ENCODE assay signal across 11 cellular contexts in genomic region chr1:86430376-86430775, GRCh38. TPM values are rescaled to one million over a fixed set of nuclear protein-coding genes. Genes with fewer than 3 reads are reported as not detected.
DNase-seq lines count a peak whose midpoint lies in the region; ATAC-seq, FAIRE-seq and TF ChIP-seq lines count a peak whose summit lies in the region.
"Had no signal": no experiment of that assay in that cellular context is flagged by ENCODE, and none has a peak within 500 bp of the region (broad histone marks: within the 10 kb centered on the region; RNA-seq: fewer than 3 reads in every experiment).

No MANE protein-coding gene starts in this region.

- H3K27ac ChIP-seq in GM23338 (ENCODE audit: low read depth), result no peak overlapping the region
- H3K27ac ChIP-seq in keratinocyte (ENCODE audit: control insufficient read depth, insufficient read depth, low read length), result peak overlapping the region; percentile 91
- H3K27ac ChIP-seq in subcutaneous abdominal adipose tissue (ENCODE audit: low read depth, low read length), result peak overlapping the region; percentile 80

- H3K27me3 ChIP-seq in GM23338 (ENCODE audit: insufficient read depth), result no peaks in the 10 kb centered on the region
- H3K27me3 ChIP-seq in keratinocyte (ENCODE audit: control insufficient read depth, extremely low read depth, insufficient read depth, low read length), result no peaks in the 10 kb centered on the region
- H3K27me3 ChIP-seq in subcutaneous abdominal adipose tissue (ENCODE audit: control insufficient read depth in 5 of 5, insufficient read depth in 4 of 5, low read length in 5 of 5), result no peaks in the 10 kb centered on the region
- H3K27me3 ChIP-seq: body of pancreas had no signal

- H4K20me1 ChIP-seq in GM23338 (replicated peaks; ENCODE audit: insufficient read depth) (no peaks in the 10 kb centered on the region), keratinocyte (ENCODE audit: control insufficient read depth, extremely low read depth, insufficient read depth, low read length) (no peaks in the 10 kb centered on the region)

- H3K36me3 Mint-ChIP-seq in GM23338 (ENCODE audit: low read depth), result no peaks in the 10 kb centered on the region
- H3K36me3 Mint-ChIP-seq in activated T-helper 17 cell treated with anti-CD3 and anti-CD28 coated beads, Interleukin-2, amount 50 U/mL, for 72 hours (ENCODE audit: low read depth), result no peaks in the 10 kb centered on the region

- H3K36me3 ChIP-seq in GM23338 (ENCODE audit: insufficient read depth) (no peaks in the 10 kb centered on the region), keratinocyte (ENCODE audit: control insufficient read depth in 2 of 2, extremely low read depth in 1 of 2, insufficient read depth in 2 of 2, low read length in 2 of 2) (peaks cover 11 to 39% of the 10 kb centered on the region in 2 experiments), subcutaneous abdominal adipose tissue (ENCODE audit: control insufficient read depth in 5 of 5, insufficient read depth in 5 of 5, low read length in 5 of 5) (no peaks in the 10 kb centered on the region)
- H3K36me3 ChIP-seq: HAP-1 had no signal

- H3K9ac ChIP-seq in keratinocyte (ENCODE audit: control insufficient read depth, extremely low read depth, insufficient read depth, low read length), result peak overlapping the region; percentile 57
- peak overlapping the region in 2 of 5 donors; percentile 30 to 49 for H3K9ac ChIP-seq in subcutaneous abdominal adipose tissue (ENCODE audit: low read length in 5 of 5)

- no peaks in the 10 kb centered on the region for H3K9me3 Mint-ChIP-seq in GM23338
- H3K9me3 Mint-ChIP-seq in activated T-helper 17 cell treated with anti-CD3 and anti-CD28 coated beads, Interleukin-2, amount 50 U/mL, for 72 hours, result no peaks in the 10 kb centered on the region
- H3K9me3 Mint-ChIP-seq: nephron had no signal

- no peak overlapping the region for H3K4me2 ChIP-seq in GM23338
- peak overlapping the region; percentile 88 for H3K4me2 ChIP-seq in keratinocyte (ENCODE audit: control insufficient read depth, extremely low read depth, insufficient read depth, low read depth, low read length)

- no peaks in the 10 kb centered on the region for H3K9me1 ChIP-seq in keratinocyte (ENCODE audit: control insufficient read depth, extremely low read depth, insufficient read depth, low read length)

- H3K4me1 Mint-ChIP-seq in GM23338, result no peaks in the 10 kb centered on the region
- no peaks in the 10 kb centered on the region for H3K4me1 Mint-ChIP-seq in activated T-helper 17 cell treated with anti-CD3 and anti-CD28 coated beads, Interleukin-2, amount 50 U/mL, for 72 hours
- H3K4me1 Mint-ChIP-seq: nephron had no signal

- no peaks in the 10 kb centered on the region for H3K9me2 ChIP-seq in GM23338 (ENCODE audit: insufficient read depth)

- H3K4me1 ChIP-seq in GM23338 (ENCODE audit: insufficient read depth), result no peaks in the 10 kb centered on the region
- peaks cover 48% of the 10 kb centered on the region for H3K4me1 ChIP-seq in keratinocyte (ENCODE audit: control insufficient read depth, extremely low read depth, insufficient read depth, low read length)
- H3K4me1 ChIP-seq in subcutaneous abdominal adipose tissue (ENCODE audit: control insufficient read depth in 5 of 5, insufficient read depth in 5 of 5, low read length in 5 of 5), result peaks cover 0 to 15% (median 11%) of the 10 kb centered on the region in 5 donors
- H3K4me1 ChIP-seq: body of pancreas had no signal

- H3F3A ChIP-seq in GM23338 (replicated peaks; ENCODE audit: low read depth), result no peaks in the 10 kb centered on the region

- H3K27me3 Mint-ChIP-seq in GM23338 (ENCODE audit: insufficient read depth, low read depth, poor library complexity), result no peaks in the 10 kb centered on the region
- peaks cover 3% of the 10 kb centered on the region for H3K27me3 Mint-ChIP-seq in activated T-helper 17 cell treated with anti-CD3 and anti-CD28 coated beads, Interleukin-2, amount 50 U/mL, for 72 hours

- no peak overlapping the region for H3K27ac Mint-ChIP-seq in GM23338
- no peak overlapping the region for H3K27ac Mint-ChIP-seq in activated T-helper 17 cell treated with anti-CD3 and anti-CD28 coated beads, Interleukin-2, amount 50 U/mL, for 72 hours
- H3K27ac Mint-ChIP-seq: nephron had no signal

- FAIRE-seq in keratinocyte (lab: Jason Lieb, UNC), result no peak

- ATAC-seq in GM23338, result no peak
- ATAC-seq in activated T-helper 17 cell treated with anti-CD3 and anti-CD28 coated beads, Interleukin-2, amount 50 U/mL, for 72 hours (replicated peaks), result peak; percentile 11
- ATAC-seq in omental fat pad (ENCODE audit: low FRiP score), result no peak
- ATAC-seq in GM21423 (IDR thresholded peaks at IDR 0.05; ENCODE audit: unreplicated experiment), result no peak
- ATAC-seq in GM19035 (IDR thresholded peaks at IDR 0.05; ENCODE audit: unreplicated experiment), result no peak

- no peak for TF ChIP-seq CTCF in GM23338 (conservative IDR thresholded peaks at IDR 0.05; ENCODE audit: low read depth in 2 of 2)
- no peak for TF ChIP-seq CTCF in keratinocyte (optimal IDR thresholded peaks at IDR 0.05 in 1 of 3, IDR thresholded peaks at IDR 0.05 in 1 of 3, conservative IDR thresholded peaks at IDR 0.05 in 1 of 3; ENCODE audit: extremely low read depth in 1 of 3, insufficient read depth in 2 of 3, low read length in 3 of 3)
- no peak for TF ChIP-seq CTCF in omental fat pad (IDR thresholded peaks at IDR 0.05)

- dilution Hi-C loops in keratinocyte (cut with MboI; ENCODE audit: extremely low pct_ligation_motif_present, low sequenced_read_pairs), result no loop called here

- H3K9me3 ChIP-seq in keratinocyte (ENCODE audit: control insufficient read depth, low read depth, low read length) (no peaks in the 10 kb centered on the region), subcutaneous abdominal adipose tissue (ENCODE audit: control insufficient read depth in 5 of 5, low read length in 5 of 5) (no peaks in the 10 kb centered on the region)
- H3K9me3 ChIP-seq: body of pancreas, HAP-1 had no signal

- peak overlapping the region; percentile 3; the same call in 1 of the 2 replicates for H2AFZ ChIP-seq in GM23338
- H2AFZ ChIP-seq in keratinocyte (ENCODE audit: control insufficient read depth, low read length), result peak overlapping the region; percentile 66

- no peak for DNase-seq in GM23338 (ENCODE audit: low spot score)
- DNase-seq in keratinocyte (ENCODE audit: low read depth, low spot score), result no peak
- no peak for DNase-seq in omental fat pad (ENCODE audit: low spot score)
- DNase-seq: NCI-H1930 had no signal

- no peak overlapping the region for H3K4me3 ChIP-seq in GM23338
- H3K4me3 ChIP-seq in keratinocyte (ENCODE audit: control insufficient read depth in 2 of 3, extremely low read depth in 1 of 3, insufficient read depth in 2 of 3, low read depth in 1 of 3, low read length in 3 of 3), result peak overlapping the region in 2 of 3 experiments; percentile 47 to 57
- no peak overlapping the region for H3K4me3 ChIP-seq in subcutaneous abdominal adipose tissue (ENCODE audit: low read depth in 1 of 5, low read length in 5 of 5)
- H3K4me3 ChIP-seq: body of pancreas, HAP-1 had no signal

- no peak overlapping the region for H3K4me3 Mint-ChIP-seq in GM23338
- no peak overlapping the region for H3K4me3 Mint-ChIP-seq in activated T-helper 17 cell treated with anti-CD3 and anti-CD28 coated beads, Interleukin-2, amount 50 U/mL, for 72 hours
- H3K4me3 Mint-ChIP-seq: nephron had no signal

- H3K79me2 ChIP-seq in GM23338 (replicated peaks; ENCODE audit: insufficient read depth) (no peaks in the 10 kb centered on the region), keratinocyte (ENCODE audit: control insufficient read depth, insufficient read depth, low read length) (peaks cover 22% of the 10 kb centered on the region)

RNA-seq across cellular contexts. Expression of gene CLCA2, which starts 6.4 kb away (rescaled TPM):
- not detected in 2 replicates for total RNA-seq in GM23338 (2014; rRNA removed; shearing (Covaris generic))
- not detected in 2 replicates for polyA plus RNA-seq in GM23338 (2016; fragmentation: Nextera tagmentation; extraction: Ambion mirVana)
- not detected for total RNA-seq in activated T-helper 17 cell treated with anti-CD3 and anti-CD28 coated beads, Interleukin-2, amount 50 U/mL, for 72 hours
- 276 to 518 TPM (median 407 TPM) in 3 replicates for polyA plus RNA-seq in keratinocyte
- polyA plus RNA-seq in keratinocyte (2011; ENCODE audit: low read depth), result 70.1 TPM
- polyA plus RNA-seq in keratinocyte (2011; cell fraction: cytosol; rRNA removed), result 101 and 182 TPM in 2 replicates
- 524 and 583 TPM in 2 replicates for polyA plus RNA-seq in keratinocyte (2011; cell fraction: nucleus; rRNA removed)
- polyA plus RNA-seq in keratinocyte (2012; ENCODE audit: low replicate concordance), result 118 and 196 TPM in 2 replicates
- polyA minus RNA-seq in keratinocyte, result 78.1 to 457 TPM (median 341 TPM) in 3 replicates
- 162 TPM for polyA minus RNA-seq in keratinocyte (2011; cell fraction: cytosol; rRNA and poly(A)+ RNA removed)
- 516 and 884 TPM in 2 replicates for polyA minus RNA-seq in keratinocyte (2011; cell fraction: nucleus; rRNA and poly(A)+ RNA removed)
- total RNA-seq in omental fat pad, result 1 to 10 TPM in 2 of 4 donors, under 1 TPM in 1, not detected in 1; 0.94 to 1.1 (median 1.0) TPM
- total RNA-seq: body of pancreas had no signal

RNA-seq across cellular contexts. Expression of gene ODF2L, which starts 34.3 kb away (rescaled TPM):
- total RNA-seq in GM23338 (2014; rRNA removed; shearing (Covaris generic)), result 29.8 and 46.0 TPM in 2 replicates
- polyA plus RNA-seq in GM23338 (2016; fragmentation: Nextera tagmentation; extraction: Ambion mirVana) (48.1 and 51.5 TPM in 2 replicates), keratinocyte (11.7 to 22.0 TPM (median 13.2 TPM) in 3 replicates)
- 10 to 100 TPM; 45.8 to 65.8 TPM for total RNA-seq in activated T-helper 17 cell treated with anti-CD3 and anti-CD28 coated beads, Interleukin-2, amount 50 U/mL, for 72 hours
- 47.9 TPM for polyA plus RNA-seq in keratinocyte (2011; ENCODE audit: low read depth)
- polyA plus RNA-seq in keratinocyte (2011; cell fraction: cytosol; rRNA removed), result 7.0 and 10.2 TPM in 2 replicates
- 29.7 and 45.8 TPM in 2 replicates for polyA plus RNA-seq in keratinocyte (2011; cell fraction: nucleus; rRNA removed)
- polyA plus RNA-seq in keratinocyte (2012; ENCODE audit: low replicate concordance), result 8.0 and 14.9 TPM in 2 replicates
- polyA minus RNA-seq in keratinocyte, result 0.69 to 8.8 TPM (median 5.7 TPM) in 3 replicates
- polyA minus RNA-seq in keratinocyte (2011; cell fraction: cytosol; rRNA and poly(A)+ RNA removed), result 15.2 TPM
- 18.0 and 32.3 TPM in 2 replicates for polyA minus RNA-seq in keratinocyte (2011; cell fraction: nucleus; rRNA and poly(A)+ RNA removed)
- 10 to 100 TPM; 32.9 to 67.9 (median 36.6) TPM for total RNA-seq in omental fat pad

RNA-seq across cellular contexts. Expression of gene CLCA1, which starts 38.4 kb away (rescaled TPM):
- not detected in 2 replicates for total RNA-seq in GM23338 (2014; rRNA removed; shearing (Covaris generic))
- polyA plus RNA-seq in GM23338 (2016; fragmentation: Nextera tagmentation; extraction: Ambion mirVana) (not detected in 2 replicates), keratinocyte (0.04 to 0.05 TPM in 2 of 3 replicates, not detected in the other)
- not detected for total RNA-seq in activated T-helper 17 cell treated with anti-CD3 and anti-CD28 coated beads, Interleukin-2, amount 50 U/mL, for 72 hours
- 0.30 TPM for polyA plus RNA-seq in keratinocyte (2011; ENCODE audit: low read depth)
- polyA plus RNA-seq in keratinocyte (2011; cell fraction: cytosol; rRNA removed), result not detected in 2 replicates
- polyA plus RNA-seq in keratinocyte (2011; cell fraction: nucleus; rRNA removed), result 0.09 TPM in 1 of 2 replicates, not detected in the other
- 0.38 TPM in 1 of 2 replicates, not detected in the other for polyA plus RNA-seq in keratinocyte (2012; ENCODE audit: low replicate concordance)
- polyA minus RNA-seq in keratinocyte, result 0.13 TPM in 1 of 3 replicates, not detected in the others
- polyA minus RNA-seq in keratinocyte (2011; cell fraction: cytosol; rRNA and poly(A)+ RNA removed), result not detected
- polyA minus RNA-seq in keratinocyte (2011; cell fraction: nucleus; rRNA and poly(A)+ RNA removed), result 0.16 TPM in 1 of 2 replicates, not detected in the other
- not detected for total RNA-seq in omental fat pad
- total RNA-seq: body of pancreas had no signal

Comparison
In these comparisons a context has a peak if more than half of its experiments do, and no peak if none do; other contexts are left out.
1. H3K4me3 ChIP-seq: peak in keratinocyte (2 of 3); none in GM23338 (single experiment) and subcutaneous abdominal adipose tissue (0 of 5).